Comparison of ENCODE assay signal across 33 cellular contexts in genomic region chr17:79281803-79282202, GRCh38.
"Had no signal": no experiment of that assay in that cellular context is flagged by ENCODE, and none has a peak within 500 bp of the region (broad histone marks: within the 10 kb centered on the region; RNA-seq: fewer than 3 reads in every experiment).

No MANE protein-coding gene starts in this region.

- H3K4me1 ChIP-seq: adrenal gland, ascending aorta, breast epithelium, colonic mucosa, esophagus squamous epithelium, gastroesophageal sphincter had no signal

- H3K9me3 Mint-ChIP-seq: activated CD4-positive, alpha-beta memory T cell treated with anti-CD3 and anti-CD28 coated beads for 36 hours; activated CD4-positive, alpha-beta T cell treated with anti-CD3 and anti-CD28 coated beads, Interleukin-2, amount 10 ng/mL, durations not matched to agents 24 days and 14 days; activated naive CD4-positive, alpha-beta T cell treated with anti-CD3 and anti-CD28 coated beads for 36 hours; activated naive CD4-positive, alpha-beta T cell treated with anti-CD3 and anti-CD28 coated beads, Interleukin-2, amount 50 U/mL, for 24 hours; activated naive CD8-positive, alpha-beta T cell treated with anti-CD3 and anti-CD28 coated beads for 36 hours; activated naive CD8-positive, alpha-beta T cell treated with anti-CD3 and anti-CD28 coated beads, Interleukin-2, amount 50 U/mL, for 24 hours; activated T-helper 1 cell treated with anti-CD3 and anti-CD28 coated beads, Interleukin-12 subunit alpha, Interleukin-12 subunit beta, Interleukin-2, Interleukin-4 antibody, amounts not matched to agents 30 ng/mL and 10 ng/mL and 1 ng/mL, durations not matched to agents 14 hours and 24 hours and 36 hours; activated T-helper 2 cell treated with anti-CD3 and anti-CD28 coated beads, Interferon-gamma antibody, Interleukin-2, Interleukin-4, amounts not matched to agents 10 μg/mL and 5 μg/mL and 100 μg/mL, durations not matched to agents 14 hours and 24 hours and 36 hours; brain had no signal

- H3K27me3 ChIP-seq: ascending aorta, cardiac muscle cell, colonic mucosa had no signal

- DNase-seq: activated CD4-positive, alpha-beta memory T cell treated with anti-CD3 and anti-CD28 coated beads for 36 hours; activated CD4-positive, alpha-beta T cell treated with anti-CD3 and anti-CD28 coated beads for 36 hours; activated CD4-positive, alpha-beta T cell treated with anti-CD3 and anti-CD28 coated beads, Interleukin-2, amount 10 ng/mL, durations not matched to agents 24 days and 14 days; activated CD4-positive, CD25-positive, alpha-beta regulatory T cell; activated CD4-positive, CD25-positive, alpha-beta regulatory T cell treated with anti-CD3 and anti-CD28 coated beads, Interleukin-2, amount 50 U/mL, for 72 hours; activated CD8-positive, alpha-beta memory T cell treated with anti-CD3 and anti-CD28 coated beads, Interleukin-2, amount 10 ng/mL, durations not matched to agents 7 days and 5 days; activated CD8-positive, alpha-beta memory T cell treated with anti-CD3 and anti-CD28 coated beads, Interleukin-2, amount 50 U/mL, for 4 hours; activated CD8-positive, alpha-beta T cell treated with anti-CD3 and anti-CD28 coated beads, Interleukin-2, amount 10 ng/mL, durations not matched to agents 7 days and 5 days; activated effector memory CD4-positive, alpha-beta T cell treated with anti-CD3 and anti-CD28 coated beads, Interleukin-2, amount 50 U/mL, for 16 hours; activated naive CD4-positive, alpha-beta T cell treated with anti-CD3 and anti-CD28 coated beads for 36 hours; activated naive CD8-positive, alpha-beta T cell treated with anti-CD3 and anti-CD28 coated beads for 36 hours; activated naive CD8-positive, alpha-beta T cell treated with anti-CD3 and anti-CD28 coated beads, Interleukin-2, amount 50 U/mL, for 24 hours; activated T-cell treated with anti-CD3 and anti-CD28 coated beads, Interleukin-2, amount 50 U/mL, for 1 hour; activated T-cell treated with anti-CD3 and anti-CD28 coated beads, Interleukin-2, amount 50 U/mL, for 48 hours; adrenal gland; amygdala; central memory CD4-positive, alpha-beta T cell; cerebellar nuclear complex; colonic mucosa; effector CD8-positive, alpha-beta T cell; esophagus squamous epithelium; foreskin melanocyte; head of caudate nucleus; T-helper 2 cell had no signal

- H3K9me3 ChIP-seq: adrenal gland, ascending aorta, breast epithelium, colonic mucosa, esophagus squamous epithelium, gastroesophageal sphincter had no signal

- H3K4me3 Mint-ChIP-seq: activated CD4-positive, alpha-beta memory T cell treated with anti-CD3 and anti-CD28 coated beads for 36 hours; activated CD4-positive, alpha-beta T cell treated with anti-CD3 and anti-CD28 coated beads for 36 hours; activated CD4-positive, alpha-beta T cell treated with anti-CD3 and anti-CD28 coated beads, Interleukin-2, amount 10 ng/mL, durations not matched to agents 24 days and 14 days; activated CD8-positive, alpha-beta memory T cell treated with anti-CD3 and anti-CD28 coated beads, Interleukin-2, amount 10 ng/mL, durations not matched to agents 7 days and 5 days; activated CD8-positive, alpha-beta T cell treated with anti-CD3 and anti-CD28 coated beads, Interleukin-2, amount 10 ng/mL, durations not matched to agents 7 days and 5 days; activated naive CD4-positive, alpha-beta T cell treated with anti-CD3 and anti-CD28 coated beads for 36 hours; activated naive CD4-positive, alpha-beta T cell treated with anti-CD3 and anti-CD28 coated beads, Interleukin-2, amount 50 U/mL, for 24 hours; activated naive CD8-positive, alpha-beta T cell treated with anti-CD3 and anti-CD28 coated beads for 36 hours; activated naive CD8-positive, alpha-beta T cell treated with anti-CD3 and anti-CD28 coated beads, Interleukin-2, amount 50 U/mL, for 24 hours; activated T-helper 1 cell treated with anti-CD3 and anti-CD28 coated beads, Interleukin-12 subunit alpha, Interleukin-12 subunit beta, Interleukin-2, Interleukin-4 antibody, amounts not matched to agents 30 ng/mL and 10 ng/mL and 1 ng/mL, durations not matched to agents 14 hours and 24 hours and 36 hours; brain had no signal

- H3K27me3 Mint-ChIP-seq: activated CD4-positive, alpha-beta T cell treated with anti-CD3 and anti-CD28 coated beads, Interleukin-2, amount 10 ng/mL, durations not matched to agents 24 days and 14 days; activated CD8-positive, alpha-beta memory T cell treated with anti-CD3 and anti-CD28 coated beads, Interleukin-2, amount 10 ng/mL, durations not matched to agents 7 days and 5 days had no signal

- H3K36me3 ChIP-seq: adrenal gland, ascending aorta, breast epithelium, cardiac muscle cell, colonic mucosa, esophagus squamous epithelium, gastroesophageal sphincter had no signal

- H3K4me3 ChIP-seq: adrenal gland, ascending aorta, breast epithelium, cardiac muscle cell, colonic mucosa, esophagus squamous epithelium, gastroesophageal sphincter had no signal

- H3K27ac Mint-ChIP-seq: activated CD4-positive, alpha-beta memory T cell treated with anti-CD3 and anti-CD28 coated beads for 36 hours; activated CD4-positive, alpha-beta T cell treated with anti-CD3 and anti-CD28 coated beads for 36 hours; activated CD4-positive, alpha-beta T cell treated with anti-CD3 and anti-CD28 coated beads, Interleukin-2, amount 10 ng/mL, durations not matched to agents 24 days and 14 days; activated CD8-positive, alpha-beta memory T cell treated with anti-CD3 and anti-CD28 coated beads, Interleukin-2, amount 10 ng/mL, durations not matched to agents 7 days and 5 days; activated CD8-positive, alpha-beta T cell treated with anti-CD3 and anti-CD28 coated beads, Interleukin-2, amount 10 ng/mL, durations not matched to agents 7 days and 5 days; activated naive CD4-positive, alpha-beta T cell treated with anti-CD3 and anti-CD28 coated beads for 36 hours; activated naive CD4-positive, alpha-beta T cell treated with anti-CD3 and anti-CD28 coated beads, Interleukin-2, amount 50 U/mL, for 24 hours; activated naive CD8-positive, alpha-beta T cell treated with anti-CD3 and anti-CD28 coated beads for 36 hours; activated naive CD8-positive, alpha-beta T cell treated with anti-CD3 and anti-CD28 coated beads, Interleukin-2, amount 50 U/mL, for 24 hours; activated T-helper 1 cell treated with anti-CD3 and anti-CD28 coated beads, Interleukin-12 subunit alpha, Interleukin-12 subunit beta, Interleukin-2, Interleukin-4 antibody, amounts not matched to agents 30 ng/mL and 10 ng/mL and 1 ng/mL, durations not matched to agents 14 hours and 24 hours and 36 hours; activated T-helper 2 cell treated with anti-CD3 and anti-CD28 coated beads, Interferon-gamma antibody, Interleukin-2, Interleukin-4, amounts not matched to agents 10 μg/mL and 5 μg/mL and 100 μg/mL, durations not matched to agents 14 hours and 24 hours and 36 hours; brain had no signal

- H3K36me3 Mint-ChIP-seq: activated CD4-positive, alpha-beta memory T cell treated with anti-CD3 and anti-CD28 coated beads for 36 hours; activated CD8-positive, alpha-beta memory T cell treated with anti-CD3 and anti-CD28 coated beads, Interleukin-2, amount 10 ng/mL, durations not matched to agents 7 days and 5 days; activated naive CD4-positive, alpha-beta T cell treated with anti-CD3 and anti-CD28 coated beads, Interleukin-2, amount 50 U/mL, for 24 hours; activated naive CD8-positive, alpha-beta T cell treated with anti-CD3 and anti-CD28 coated beads for 36 hours; brain had no signal

- H3K4me1 Mint-ChIP-seq: activated CD4-positive, alpha-beta T cell treated with anti-CD3 and anti-CD28 coated beads for 36 hours; activated CD4-positive, alpha-beta T cell treated with anti-CD3 and anti-CD28 coated beads, Interleukin-2, amount 10 ng/mL, durations not matched to agents 24 days and 14 days; activated CD8-positive, alpha-beta memory T cell treated with anti-CD3 and anti-CD28 coated beads, Interleukin-2, amount 10 ng/mL, durations not matched to agents 7 days and 5 days; activated naive CD4-positive, alpha-beta T cell treated with anti-CD3 and anti-CD28 coated beads, Interleukin-2, amount 50 U/mL, for 24 hours; activated naive CD8-positive, alpha-beta T cell treated with anti-CD3 and anti-CD28 coated beads for 36 hours; activated naive CD8-positive, alpha-beta T cell treated with anti-CD3 and anti-CD28 coated beads, Interleukin-2, amount 50 U/mL, for 24 hours had no signal

- ATAC-seq: activated CD4-positive, alpha-beta T cell treated with anti-CD3 and anti-CD28 coated beads for 36 hours; activated CD8-positive, alpha-beta memory T cell treated with anti-CD3 and anti-CD28 coated beads, Interleukin-2, amount 10 ng/mL, durations not matched to agents 7 days and 5 days; activated CD8-positive, alpha-beta T cell treated with anti-CD3 and anti-CD28 coated beads, Interleukin-2, amount 10 ng/mL, durations not matched to agents 7 days and 5 days; activated naive CD8-positive, alpha-beta T cell treated with anti-CD3 and anti-CD28 coated beads, Interleukin-2, amount 50 U/mL, for 24 hours; gastroesophageal sphincter had no signal

- H3K27ac ChIP-seq: adrenal gland, ascending aorta, breast epithelium, cardiac muscle cell, colonic mucosa, epithelial cell of prostate, esophagus squamous epithelium, gastroesophageal sphincter had no signal
